Comparison of ENCODE assay signal across 8 cellular contexts in genomic region chr1:219173758-219174671, GRCh38. TPM values are rescaled to one million over a fixed set of nuclear protein-coding genes. Genes with fewer than 3 reads are reported as not detected.
DNase-seq lines count a peak whose midpoint lies in the region; ATAC-seq, FAIRE-seq and TF ChIP-seq lines count a peak whose summit lies in the region.

TSS of gene LYPLAL1 (plus strand) at chr1:219173878. CDS start at chr1:219173891, 13 bp downstream.

- peak; percentile 91 to 97 for TF ChIP-seq POLR2A in HepG2 (IDR thresholded peaks at IDR 0.05; ENCODE audit: insufficient read depth in 1 of 2, low read depth in 2 of 2, low read length in 2 of 2)

- POLR2A ChIA-PET in HepG2 (lab: Yijun Ruan, JAX): interaction anchor here (0.8 to 3.8 kb wide), 13 partner anchors 13 to 240 kb away, joined by 3 to 29 read pairs (median 4); no protein-coding TSS in a partner anchor

- H3K27ac ChIP-seq in C4-2B (peak within 1 kb of the TSS; percentile 94), HepG2 (ENCODE audit: extremely low read length, insufficient read depth, low read length) (peak within 1 kb of the TSS; percentile 81)

- peak within 1 kb of the TSS; percentile 97 for H3K27ac Mint-ChIP-seq in dendritic cell treated with granulocyte-macrophage colony-stimulating factor and Interleukin-4, amounts not matched to agents 40 ng/mL and 50 ng/mL, for 4 days

- in situ Hi-C loops in HepG2 (cut with HindIII; ENCODE audit: extremely low pct_ligation_motif_present, low pct_unique_long_range_greater_than_20kb): loop anchor here (10.0 kb wide), 1 partner anchor 141 kb away; no protein-coding TSS in a partner anchor

- peaks cover 26% of the 10 kb centered on the region for H3K79me2 ChIP-seq in HepG2 (ENCODE audit: insufficient read depth, low read length)

- no TSS peak for BruUV-seq in HepG2 (replicated peaks; lab: Mats Ljungman, UMichigan)

- H3K9me3 Mint-ChIP-seq in dendritic cell treated with granulocyte-macrophage colony-stimulating factor and Interleukin-4, amounts not matched to agents 40 ng/mL and 50 ng/mL, for 4 days: no peaks in the 10 kb centered on the region

- 3% methylated on average over 7 of the region's 51 CpGs for WGBS in HepG2 (ENCODE audit: low lambda C conversion rate)

- FAIRE-seq in HepG2 (lab: Jason Lieb, UNC): peak; percentile 75

- H3K4me2 ChIP-seq in HepG2 (ENCODE audit: low read depth, low read length): peak within 1 kb of the TSS; percentile 80

- peak; percentile 20; the same call in 1 of the 2 replicates for TF ChIP-seq CTCF in C4-2B (conservative IDR thresholded peaks at IDR 0.05)
- TF ChIP-seq CTCF in HepG2 (CRISPR knock-in tag; IDR thresholded peaks at IDR 0.05): peak; percentile 39

- H3K27me3 ChIP-seq in HepG2 (ENCODE audit: control insufficient read depth in 1 of 2, insufficient read depth in 2 of 2, low read length in 2 of 2): no peaks in the 10 kb centered on the region; a peak in 1 of 5 replicates

- intact Hi-C loops in dendritic cell treated with granulocyte-macrophage colony-stimulating factor and Interleukin-4, amounts not matched to agents 40 ng/mL and 50 ng/mL, for 4 days (cut with micrococcal nuclease): loop anchor here (5.0 kb wide), 1 partner anchor 87 kb away; no protein-coding TSS in a partner anchor
- intact Hi-C loops in HepG2 (cut with micrococcal nuclease; ENCODE audit: unreplicated experiment): loop anchor here (10.0 kb wide), 1 partner anchor 141 kb away; no protein-coding TSS in a partner anchor

- H3K36me3 ChIP-seq in HepG2 (replicated peaks in 1 of 2; ENCODE audit: control insufficient read depth in 1 of 2, insufficient read depth in 2 of 2, low read length in 2 of 2): no peaks in the 10 kb centered on the region; a peak in 2 of 5 replicates

- H3K36me3 Mint-ChIP-seq in dendritic cell treated with granulocyte-macrophage colony-stimulating factor and Interleukin-4, amounts not matched to agents 40 ng/mL and 50 ng/mL, for 4 days (ENCODE audit: low read depth): peaks cover 29% of the 10 kb centered on the region

- H3K4me1 ChIP-seq in HepG2 (ENCODE audit: insufficient read depth, low read length): peaks cover 71% of the 10 kb centered on the region

- peak within 1 kb of the TSS; percentile 98 for H3K4me3 Mint-ChIP-seq in dendritic cell treated with granulocyte-macrophage colony-stimulating factor and Interleukin-4, amounts not matched to agents 40 ng/mL and 50 ng/mL, for 4 days

- H3K9ac ChIP-seq in HepG2 (ENCODE audit: insufficient read depth, low read depth, low read length): peak within 1 kb of the TSS; percentile 90

- H4K20me1 ChIP-seq in HepG2 (ENCODE audit: insufficient read depth, low read length): no peaks in the 10 kb centered on the region

- peaks cover 37% of the 10 kb centered on the region for H3K4me1 Mint-ChIP-seq in dendritic cell treated with granulocyte-macrophage colony-stimulating factor and Interleukin-4, amounts not matched to agents 40 ng/mL and 50 ng/mL, for 4 days (ENCODE audit: low read depth)

- peak within 1 kb of the TSS; percentile 84 for H2AFZ ChIP-seq in HepG2 (ENCODE audit: low read length)

- TF ChIP-seq RAD21 in HepG2 (CRISPR knock-in tag; IDR thresholded peaks at IDR 0.05): no peak

- no peaks in the 10 kb centered on the region for H3K27me3 Mint-ChIP-seq in dendritic cell treated with granulocyte-macrophage colony-stimulating factor and Interleukin-4, amounts not matched to agents 40 ng/mL and 50 ng/mL, for 4 days

- DNase-seq in NCI-H748 (lab: John Stamatoyannopoulos, UW; ENCODE audit: unreplicated experiment) (peak; percentile 88), HepG2 (ENCODE audit: low spot score) (peak; percentile 74)
- DNase-seq in activated CD4-positive, alpha-beta T cell treated with anti-CD3 and anti-CD28 coated beads, Interleukin-2, amount 50 U/mL, for 24 hours (ENCODE audit: low read depth in 1 of 2, low spot score in 1 of 2): peak; percentile 78 to 82
- DNase-seq in stimulated activated CD4-positive, alpha-beta T cell treated with anti-CD3 and anti-CD28 coated beads, Interleukin-2, amount 100 ng/mL, for 48 hours: peak; percentile 80 to 83

- CTCF ChIA-PET in HepG2 (lab: Yijun Ruan, JAX; ENCODE audit: low intra/inter-chr PET ratio, low total read pairs): no interaction called here

- ATAC-seq in GM19324 (IDR thresholded peaks at IDR 0.05; ENCODE audit: low FRiP score, unreplicated experiment): peak; percentile 87
- peak; percentile 60 for ATAC-seq in HG03460 (IDR thresholded peaks at IDR 0.05; ENCODE audit: unreplicated experiment)
- peak; percentile 95 for ATAC-seq in HepG2

- TF ChIP-seq EP300 in HepG2 (IDR thresholded peaks at IDR 0.05; ENCODE audit: low read depth in 2 of 2, low read length in 2 of 2): no peak
- TF ChIP-seq EP300 in HepG2 (CRISPR knock-in tag; IDR thresholded peaks at IDR 0.05; ENCODE audit: borderline replicate concordance): 0 out of 2 replicates have a peak, but pooled peaks have one; percentile 24

- H3K9me3 ChIP-seq in HepG2 (ENCODE audit: low read length): no peaks in the 10 kb centered on the region

- H3K4me3 ChIP-seq in HepG2 (replicated peaks in 1 of 3; ENCODE audit: insufficient read depth in 1 of 3, low read depth in 2 of 3, low read length in 3 of 3): peak within 1 kb of the TSS; percentile 79 to 88 (median 84)

TF ChIP-seq in HepG2, 621 proteins besides CTCF, POLR2A, EP300 and RAD21 (continues in another document):
- TF ChIP-seq KDM2A (CRISPR knock-in tag; IDR thresholded peaks at IDR 0.05; ENCODE audit: borderline replicate concordance, low read depth) (peak; percentile 90), ZFP62 (CRISPR knock-in tag; IDR thresholded peaks at IDR 0.05) (no peak), ATF4 (CRISPR knock-in tag; IDR thresholded peaks at IDR 0.05) (peak in 1 of 2 experiments; percentile 72; a peak in 1 of 4 replicates), ELF4 (CRISPR knock-in tag; IDR thresholded peaks at IDR 0.05; ENCODE audit: borderline replicate concordance) (no peak), ZBTB38 (CRISPR knock-in tag; IDR thresholded peaks at IDR 0.05) (peak; percentile 84; the same call in 1 of the 2 replicates), ZNF280B (CRISPR knock-in tag; IDR thresholded peaks at IDR 0.05; ENCODE audit: borderline replicate concordance) (no peak; the same call in 1 of the 2 replicates), NBN (conservative IDR thresholded peaks at IDR 0.05) (no peak), ONECUT2 (CRISPR knock-in tag; IDR thresholded peaks at IDR 0.05) (no peak), GTF2F1 (IDR thresholded peaks at IDR 0.05; ENCODE audit: low read length) (no peak), RARA (CRISPR knock-in tag; IDR thresholded peaks at IDR 0.05) (peak; percentile 31; the same call in 1 of the 2 replicates), ELF1 (CRISPR knock-in tag; IDR thresholded peaks at IDR 0.05) (peak; percentile 36; the same call in 1 of the 2 replicates), NCOR1 (IDR thresholded peaks at IDR 0.05; ENCODE audit: borderline replicate concordance, low read length) (no peak), ZBTB21 (CRISPR knock-in tag; IDR thresholded peaks at IDR 0.05) (no peak; the same call in 1 of the 2 replicates), TARDBP (CRISPR knock-in tag; IDR thresholded peaks at IDR 0.05) (peak; percentile 83)

RNA-seq across cellular contexts. Expression of gene LYPLAL1, which starts in this region (rescaled TPM):
- 29.1 and 31.6 TPM in 2 replicates for total RNA-seq in HepG2 (2016; rRNA removed; fragmentation: Illumina TruSeq; extraction: Trizol)
- total RNA-seq in HepG2 (2016; cell fraction: cytosol; rRNA removed; fragmentation: Illumina TruSeq; extraction: Trizol; ENCODE audit: low read depth): 106 and 118 TPM in 2 replicates
- total RNA-seq in HepG2 (2016; cell fraction: insoluble cytoplasmic fraction; rRNA removed; fragmentation: Illumina TruSeq; extraction: Trizol): 34.1 and 38.8 TPM in 2 replicates
- total RNA-seq in HepG2 (2016; cell fraction: membrane; rRNA removed; fragmentation: Illumina TruSeq; extraction: Trizol): 39.0 and 45.7 TPM in 2 replicates
- 29.4 and 33.0 TPM in 2 replicates for total RNA-seq in HepG2 (2016; cell fraction: nucleus; rRNA removed; fragmentation: Illumina TruSeq; extraction: Trizol)
- 15.2 and 17.0 TPM in 2 replicates for polyA plus RNA-seq in HepG2 (2011; rRNA removed)
- polyA plus RNA-seq in HepG2 (2011; cell fraction: cytosol; rRNA removed): 3.0 and 4.8 TPM in 2 replicates
- polyA plus RNA-seq in HepG2 (2011; cell fraction: nucleus; rRNA removed): 10.8 and 11.8 TPM in 2 replicates
- polyA plus RNA-seq in HepG2 (2012): 16.4 and 30.2 TPM in 2 replicates
- 3.7 and 3.8 TPM in 2 replicates for polyA plus RNA-seq in HepG2 (2016; cell fraction: cytosol; fragmentation: Illumina TruSeq; extraction: Trizol; ENCODE audit: low read depth)
- 29.2 and 32.0 TPM in 2 replicates for polyA plus RNA-seq in HepG2 (2016; cell fraction: insoluble cytoplasmic fraction; fragmentation: Illumina TruSeq; extraction: Trizol; ENCODE audit: low read depth)
- 6.1 and 7.5 TPM in 2 replicates for polyA plus RNA-seq in HepG2 (2016; cell fraction: membrane; fragmentation: Illumina TruSeq; extraction: Trizol; ENCODE audit: low read depth)
- 29.2 and 29.7 TPM in 2 replicates for polyA plus RNA-seq in HepG2 (2016; cell fraction: nucleus; fragmentation: Illumina TruSeq; extraction: Trizol; ENCODE audit: insufficient read depth, low read depth)
- 2.5 and 6.1 TPM in 2 replicates for polyA minus RNA-seq in HepG2 (2011; rRNA and poly(A)+ RNA removed; ENCODE audit: low replicate concordance)
- 10.2 and 17.9 TPM in 2 replicates for polyA minus RNA-seq in HepG2 (2011; cell fraction: cytosol; rRNA and poly(A)+ RNA removed)
- 88.0 and 131 TPM in 2 replicates for polyA minus RNA-seq in HepG2 (2011; cell fraction: nucleus; rRNA and poly(A)+ RNA removed)

Comparison
In these comparisons a context has a peak if more than half of its experiments do, and no peak if none do; other contexts are left out.
1. Peak in every context shown above with its lines: DNase-seq, ATAC-seq, H3K4me3 ChIP-seq and H3K27ac ChIP-seq.